In genomic region chr7:29565982-29566746, GRCh38 we compare ENCODE assay signal across 8 cellular contexts. TPM values are rescaled to one million over a fixed set of nuclear protein-coding genes. Genes with fewer than 3 reads are reported as not detected.
A peak's percentile ranks its signal among the peaks of the same experiment; 100 is the strongest.
DNase-seq lines count a peak whose midpoint lies in the region; ATAC-seq lines count a peak whose summit lies in the region.

No MANE protein-coding gene starts in this region.

- H3K4me3 Mint-ChIP-seq in activated CD8-positive, alpha-beta T cell treated with anti-CD3 and anti-CD28 coated beads, Interleukin-2, amount 10 ng/mL, durations not matched to agents 7 days and 5 days = peak overlapping the region; percentile 58

- POLR2A ChIA-PET in activated CD8-positive, alpha-beta T cell treated with anti-CD3 and anti-CD28 coated beads, Interleukin-2, amount 10 ng/mL, durations not matched to agents 7 days and 5 days (lab: Charles Lee) = no interaction called here

- no peaks in the 10 kb centered on the region for H3K9me3 Mint-ChIP-seq in activated CD8-positive, alpha-beta T cell treated with anti-CD3 and anti-CD28 coated beads, Interleukin-2, amount 10 ng/mL, durations not matched to agents 7 days and 5 days (ENCODE audit: insufficient read depth)

- peak; percentile 20 for ATAC-seq in activated CD8-positive, alpha-beta T cell treated with anti-CD3 and anti-CD28 coated beads, Interleukin-2, amount 10 ng/mL, durations not matched to agents 7 days and 5 days

- H3K27ac Mint-ChIP-seq in activated CD8-positive, alpha-beta T cell treated with anti-CD3 and anti-CD28 coated beads, Interleukin-2, amount 10 ng/mL, durations not matched to agents 7 days and 5 days = no peak overlapping the region

- H3K36me3 Mint-ChIP-seq in activated CD8-positive, alpha-beta T cell treated with anti-CD3 and anti-CD28 coated beads, Interleukin-2, amount 10 ng/mL, durations not matched to agents 7 days and 5 days (ENCODE audit: low read depth) = no peaks in the 10 kb centered on the region

- CTCF ChIA-PET in activated CD8-positive, alpha-beta T cell treated with anti-CD3 and anti-CD28 coated beads, Interleukin-2, amount 10 ng/mL, durations not matched to agents 7 days and 5 days (lab: Charles Lee) = no interaction called here

- peaks cover 61% of the 10 kb centered on the region for H3K27me3 Mint-ChIP-seq in activated CD8-positive, alpha-beta T cell treated with anti-CD3 and anti-CD28 coated beads, Interleukin-2, amount 10 ng/mL, durations not matched to agents 7 days and 5 days (ENCODE audit: low read depth)

- H3K4me1 Mint-ChIP-seq in activated CD8-positive, alpha-beta T cell treated with anti-CD3 and anti-CD28 coated beads, Interleukin-2, amount 10 ng/mL, durations not matched to agents 7 days and 5 days (ENCODE audit: low read depth) = peaks cover 28% of the 10 kb centered on the region

- peak; percentile 50 for DNase-seq in Daoy (ENCODE audit: low read depth)
- peak; percentile 21 for DNase-seq in activated CD8-positive, alpha-beta T cell treated with anti-CD3 and anti-CD28 coated beads, Interleukin-2, amount 10 ng/mL, durations not matched to agents 7 days and 5 days
- peak; percentile 26 for DNase-seq in hepatic stellate cell (ENCODE audit: low spot score)
- DNase-seq in retina = peak; percentile 73
- no peak for DNase-seq in effector CD4-positive, alpha-beta T cell
- no peak for DNase-seq in dedifferentiated amniotic fluid mesenchymal stem cell (ENCODE audit: extremely low spot score)
- DNase-seq in activated gamma-delta T cell (lab: John Stamatoyannopoulos, UW) = no peak
- no peak for DNase-seq in activated effector memory CD4-positive, alpha-beta T cell treated with anti-CD3 and anti-CD28 coated beads, Interleukin-2, amount 50 U/mL, for 16 hours

RNA-seq across cellular contexts. Expression of gene PRR15, which starts 2.5 kb away (rescaled TPM):
- 2.3 and 3.5 TPM in 2 replicates for total RNA-seq in Daoy (2014; rRNA removed; shearing (Covaris generic))
- not detected for total RNA-seq in activated CD8-positive, alpha-beta T cell treated with anti-CD3 and anti-CD28 coated beads, Interleukin-2, amount 10 ng/mL, durations not matched to agents 7 days and 5 days

Comparison
In these comparisons a context has a peak if more than half of its experiments do, and no peak if none do; other contexts are left out.
1. DNase-seq: peak in Daoy (single experiment), activated CD8-positive, alpha-beta T cell treated with anti-CD3 and anti-CD28 coated beads, Interleukin-2, amount 10 ng/mL, durations not matched to agents 7 days and 5 days (single experiment), hepatic stellate cell (single experiment) and retina (single experiment); none in effector CD4-positive, alpha-beta T cell (single experiment), dedifferentiated amniotic fluid mesenchymal stem cell (single experiment), activated gamma-delta T cell (single experiment) and activated effector memory CD4-positive, alpha-beta T cell treated with anti-CD3 and anti-CD28 coated beads, Interleukin-2, amount 50 U/mL, for 16 hours (single experiment).